ENCODE assay signal across 8 cellular contexts in the genomic region with DNA sequence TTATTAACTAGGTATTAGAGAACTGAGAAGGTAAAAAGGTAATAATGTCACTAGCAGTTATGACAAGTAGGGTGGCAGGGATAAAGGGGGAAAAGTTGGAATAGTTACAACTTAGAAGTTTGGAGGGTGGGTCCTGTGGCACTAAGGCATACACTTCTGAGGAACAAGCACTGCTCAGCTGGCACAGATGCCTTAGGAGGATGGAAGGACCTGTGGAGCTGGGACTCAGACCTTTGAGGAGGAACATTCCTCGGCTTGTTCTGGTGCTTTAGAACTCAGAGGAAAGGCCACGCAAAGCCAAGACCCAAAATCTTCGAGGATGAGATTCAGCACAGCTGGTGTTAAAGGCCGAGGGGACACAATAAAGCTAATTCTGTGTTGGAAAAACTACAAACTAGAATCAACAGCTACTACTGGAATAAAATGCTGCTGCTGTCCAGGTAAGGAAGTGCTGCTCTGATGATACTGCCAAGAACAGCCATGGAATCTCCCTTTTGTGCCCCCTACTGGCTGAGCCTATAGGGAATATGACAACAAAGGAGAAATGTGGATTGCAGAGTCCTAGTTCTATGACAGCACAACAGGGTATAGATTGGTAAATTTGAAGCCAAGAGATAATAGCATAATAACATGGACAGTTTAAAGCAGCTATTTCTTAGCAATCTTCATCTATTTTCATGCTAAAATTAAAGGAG.
A peak's percentile ranks its signal among the peaks of the same experiment; 100 is the strongest.
DNase-seq lines count a peak whose midpoint lies in the region; ATAC-seq and TF ChIP-seq lines count a peak whose summit lies in the region.

No MANE protein-coding gene starts in this region.

- peak; percentile 71 for TF ChIP-seq CTCF in DND-41 (IDR thresholded peaks at IDR 0.05; ENCODE audit: borderline replicate concordance, extremely low read depth, low read length, poor library complexity, severe bottlenecking)
- peak in 4 of 7 experiments; percentile 6 to 27 (median 8) for TF ChIP-seq CTCF in body of pancreas (IDR thresholded peaks at IDR 0.05)
- peak; percentile 56 for TF ChIP-seq CTCF in neural crest cell (conservative IDR thresholded peaks at IDR 0.05)

- H3K27ac Mint-ChIP-seq in neural crest cell (ENCODE audit: unreplicated experiment) = no peak overlapping the region

- intact Hi-C loops in body of pancreas (cut with DNase I) = no loop called here

- 44 to 53% methylated on average over 4 of the region's 4 CpGs for WGBS in body of pancreas, 2 donors

- H3K4me3 Mint-ChIP-seq in neural crest cell = no peak overlapping the region

- H2AFZ ChIP-seq in DND-41 (ENCODE audit: low read depth, low read length) = no peak overlapping the region

- H3K9ac ChIP-seq in DND-41 (ENCODE audit: low read depth, low read length) = no peak overlapping the region

- H4K20me1 ChIP-seq in DND-41 (ENCODE audit: insufficient read depth, low read length) = no peaks in the 10 kb centered on the region

- no peak for TF ChIP-seq POLR2A in body of pancreas (IDR thresholded peaks at IDR 0.05)

- no peak overlapping the region for H3K4me3 ChIP-seq in DND-41 (ENCODE audit: low read depth in 1 of 2, low read length in 2 of 2)
- no peak overlapping the region for H3K4me3 ChIP-seq in body of pancreas

- ATAC-seq in DND-41 (ENCODE audit: insufficient read depth, low read depth) (peak; percentile 77), GM19467 (IDR thresholded peaks at IDR 0.05; ENCODE audit: unreplicated experiment) (peak; percentile 65), body of pancreas (no peak), HG03565 (IDR thresholded peaks at IDR 0.05; ENCODE audit: unreplicated experiment) (no peak), HG03175 (IDR thresholded peaks at IDR 0.05; ENCODE audit: unreplicated experiment) (no peak)

- no peaks in the 10 kb centered on the region for H3K36me3 Mint-ChIP-seq in neural crest cell (ENCODE audit: low read depth)

- H3K27ac ChIP-seq in DND-41 (ENCODE audit: low read length) (no peak overlapping the region), body of pancreas (no peak overlapping the region)

- DNase-seq in DND-41 (peak; percentile 45), M059J (ENCODE audit: low read depth) (peak; percentile 39), body of pancreas (peak in 1 of 4 donors; percentile 14), neural crest cell (ENCODE audit: low read depth, low spot score) (peak; percentile 16), medulla oblongata (ENCODE audit: extremely low spot score) (no peak)

- no peaks in the 10 kb centered on the region for H3K4me1 Mint-ChIP-seq in neural crest cell

- H3K27me3 Mint-ChIP-seq in neural crest cell (ENCODE audit: low read depth) = peaks cover 14% of the 10 kb centered on the region

- H3K9me3 Mint-ChIP-seq in neural crest cell = no peaks in the 10 kb centered on the region

- H3K9me3 ChIP-seq in DND-41 (ENCODE audit: insufficient read depth, low read length, severe bottlenecking) (no peaks in the 10 kb centered on the region), body of pancreas (no peaks in the 10 kb centered on the region)

- H3K4me1 ChIP-seq in DND-41 (ENCODE audit: insufficient read depth, low read length) (no peaks in the 10 kb centered on the region), body of pancreas (no peaks in the 10 kb centered on the region)

- H3K36me3 ChIP-seq in DND-41 (ENCODE audit: insufficient read depth, low read length) = no peaks in the 10 kb centered on the region
- no peaks in the 10 kb centered on the region for H3K36me3 ChIP-seq in body of pancreas (replicated peaks in 1 of 2; ENCODE audit: insufficient read depth in 1 of 2, low read depth in 2 of 2)

- no peak overlapping the region for H3K4me2 ChIP-seq in DND-41 (ENCODE audit: insufficient read depth, low read length)

- no peaks in the 10 kb centered on the region for H3K27me3 ChIP-seq in DND-41 (ENCODE audit: insufficient read depth, low read length, poor library complexity)
- H3K27me3 ChIP-seq in body of pancreas = no peaks in the 10 kb centered on the region

- no peaks in the 10 kb centered on the region for H3K79me2 ChIP-seq in DND-41 (ENCODE audit: insufficient read depth, low read length)

Comparison
In these comparisons a context has a peak if more than half of its experiments do, and no peak if none do; other contexts are left out.
1. ATAC-seq: peak in DND-41 (single experiment) and GM19467 (single experiment); none in body of pancreas (single experiment), HG03565 (single experiment) and HG03175 (single experiment).
2. CTCF ChIP-seq: peak in every context shown above with its lines; median percentile 71 in DND-41; 56 in neural crest cell; 8 in body of pancreas.